1 cellular context compared by ENCODE assay signal in genomic region chr2:97743913-97744312, GRCh38.
TF ChIP-seq lines count a peak whose summit lies in the region.

No MANE protein-coding gene starts in this region.

TF ChIP-seq in HepG2, 621 proteins besides CTCF, POLR2A, EP300 and RAD21 (continued from another document and continues in another):
- TF ChIP-seq ZNF687 (CRISPR knock-in tag; IDR thresholded peaks at IDR 0.05), result peak; percentile 40
- TF ChIP-seq BATF2 (CRISPR knock-in tag; IDR thresholded peaks at IDR 0.05), result no peak
- no peak for TF ChIP-seq SMAD9 (CRISPR knock-in tag; IDR thresholded peaks at IDR 0.05)
- TF ChIP-seq TRIM24 (CRISPR knock-in tag; IDR thresholded peaks at IDR 0.05), result peak; percentile 53; the same call in 1 of the 2 replicates
- TF ChIP-seq FOXA3 (CRISPR knock-in tag; IDR thresholded peaks at IDR 0.05), result peak; percentile 36; the same call in 1 of the 2 replicates
- TF ChIP-seq ZNF180 (CRISPR knock-in tag; IDR thresholded peaks at IDR 0.05; ENCODE audit: borderline replicate concordance, low read depth), result no peak
- TF ChIP-seq FOSL2 (CRISPR knock-in tag; IDR thresholded peaks at IDR 0.05), result no peak
- no peak for TF ChIP-seq NAIF1 (CRISPR knock-in tag; IDR thresholded peaks at IDR 0.05; ENCODE audit: borderline replicate concordance)
- no peak for TF ChIP-seq ZNF775 (CRISPR knock-in tag; IDR thresholded peaks at IDR 0.05; ENCODE audit: borderline replicate concordance)
- TF ChIP-seq ZNF577 (CRISPR knock-in tag; IDR thresholded peaks at IDR 0.05; ENCODE audit: borderline replicate concordance, low read depth), result no peak
- no peak for TF ChIP-seq RNF2 (conservative IDR thresholded peaks at IDR 0.05; ENCODE audit: low read depth)
- TF ChIP-seq CCDC6 (CRISPR knock-in tag; IDR thresholded peaks at IDR 0.05), result no peak
- TF ChIP-seq TOPORS (CRISPR knock-in tag; IDR thresholded peaks at IDR 0.05), result no peak
- no peak for TF ChIP-seq KAT7 (CRISPR knock-in tag; IDR thresholded peaks at IDR 0.05; ENCODE audit: borderline replicate concordance)
- peak; percentile 41; the same call in 1 of the 2 replicates for TF ChIP-seq RARA (CRISPR knock-in tag; IDR thresholded peaks at IDR 0.05)
- 0 out of 2 replicates have a peak, but pooled peaks have one; percentile 31 for TF ChIP-seq TBX2 (CRISPR knock-in tag; IDR thresholded peaks at IDR 0.05; ENCODE audit: borderline replicate concordance)
- no peak for TF ChIP-seq JUN (CRISPR knock-in tag; IDR thresholded peaks at IDR 0.05)
- TF ChIP-seq RXRA (CRISPR knock-in tag; IDR thresholded peaks at IDR 0.05), result peak; percentile 45; the same call in 1 of the 2 replicates
- TF ChIP-seq NR2F2 (IDR thresholded peaks at IDR 0.05; ENCODE audit: borderline replicate concordance, low read depth), result no peak
- TF ChIP-seq ZNF7 (CRISPR knock-in tag; IDR thresholded peaks at IDR 0.05), result no peak
- TF ChIP-seq ZNF639 (CRISPR knock-in tag; conservative IDR thresholded peaks at IDR 0.05), result no peak
- TF ChIP-seq ATF4 (CRISPR knock-in tag; IDR thresholded peaks at IDR 0.05), result no peak
- no peak for TF ChIP-seq ZNF24 (IDR thresholded peaks at IDR 0.05)
- TF ChIP-seq CREBL2 (CRISPR knock-in tag; IDR thresholded peaks at IDR 0.05; ENCODE audit: borderline replicate concordance), result no peak
- no peak for TF ChIP-seq GABPA (IDR thresholded peaks at IDR 0.05; ENCODE audit: low read depth, low read length)
- TF ChIP-seq GABPA (CRISPR knock-in tag; IDR thresholded peaks at IDR 0.05; ENCODE audit: low read depth), result peak; percentile 70
- no peak for TF ChIP-seq ZBTB3 (CRISPR knock-in tag; IDR thresholded peaks at IDR 0.05; ENCODE audit: borderline replicate concordance, low read depth)
- no peak for TF ChIP-seq NFRKB (IDR thresholded peaks at IDR 0.05)
- 0 out of 2 replicates have a peak, but pooled peaks have one; percentile 25 for TF ChIP-seq PAXIP1 (CRISPR knock-in tag; conservative IDR thresholded peaks at IDR 0.05)
- TF ChIP-seq ZNF263 (CRISPR knock-in tag; IDR thresholded peaks at IDR 0.05), result peak; percentile 84
- TF ChIP-seq HNF4A (CRISPR knock-in tag; IDR thresholded peaks at IDR 0.05), result peak; percentile 80
- TF ChIP-seq MYC (CRISPR knock-in tag; IDR thresholded peaks at IDR 0.05; ENCODE audit: borderline replicate concordance), result no peak
- no peak for TF ChIP-seq NR2C2 (CRISPR knock-in tag; IDR thresholded peaks at IDR 0.05; ENCODE audit: borderline replicate concordance)
- 0 out of 2 replicates have a peak, but pooled peaks have one; percentile 45 for TF ChIP-seq THAP9 (CRISPR knock-in tag; IDR thresholded peaks at IDR 0.05; ENCODE audit: borderline replicate concordance)
- no peak for TF ChIP-seq ZEB1 (IDR thresholded peaks at IDR 0.05; ENCODE audit: insufficient replicate concordance, low read depth)
- no peak for TF ChIP-seq ZNF510 (CRISPR knock-in tag; IDR thresholded peaks at IDR 0.05; ENCODE audit: low read depth)
- TF ChIP-seq POLR2AphosphoS5 (IDR thresholded peaks at IDR 0.05; ENCODE audit: low read depth, low read length), result no peak
- peak; percentile 75 for TF ChIP-seq ZMYM4 (CRISPR knock-in tag; IDR thresholded peaks at IDR 0.05)
- no peak for TF ChIP-seq MTA3 (CRISPR knock-in tag; IDR thresholded peaks at IDR 0.05)
- no peak for TF ChIP-seq ZNF562 (CRISPR knock-in tag; IDR thresholded peaks at IDR 0.05; ENCODE audit: borderline replicate concordance)
- no peak for TF ChIP-seq MEIS1 (CRISPR knock-in tag; IDR thresholded peaks at IDR 0.05; ENCODE audit: borderline replicate concordance)
- no peak for TF ChIP-seq TMF1 (CRISPR knock-in tag; IDR thresholded peaks at IDR 0.05; ENCODE audit: low read depth)
- peak; percentile 40 for TF ChIP-seq ZMYM3 (CRISPR knock-in tag; IDR thresholded peaks at IDR 0.05)
- TF ChIP-seq DDIT3 (CRISPR knock-in tag; IDR thresholded peaks at IDR 0.05), result no peak
- TF ChIP-seq TEAD3 (CRISPR knock-in tag; optimal IDR thresholded peaks at IDR 0.05; ENCODE audit: borderline replicate concordance), result peak; percentile 31
- TF ChIP-seq HDAC1 (CRISPR knock-in tag; IDR thresholded peaks at IDR 0.05), result 0 out of 2 replicates have a peak, but pooled peaks have one; percentile 21
- no peak for TF ChIP-seq AHR (CRISPR knock-in tag; IDR thresholded peaks at IDR 0.05)
- TF ChIP-seq RAD51 (IDR thresholded peaks at IDR 0.05; ENCODE audit: borderline replicate concordance), result no peak
- peak; percentile 18; the same call in 1 of the 2 replicates for TF ChIP-seq DPF2 (CRISPR knock-in tag; IDR thresholded peaks at IDR 0.05; ENCODE audit: borderline replicate concordance, low read depth)
- TF ChIP-seq ZNF205 (CRISPR knock-in tag; IDR thresholded peaks at IDR 0.05), result no peak
- no peak for TF ChIP-seq ZNF709 (CRISPR knock-in tag; IDR thresholded peaks at IDR 0.05)
- TF ChIP-seq SNAI1 (CRISPR knock-in tag; IDR thresholded peaks at IDR 0.05; ENCODE audit: borderline replicate concordance), result no peak
- TF ChIP-seq ZNF274 (CRISPR knock-in tag; IDR thresholded peaks at IDR 0.05), result no peak
- TF ChIP-seq SIX1 (CRISPR knock-in tag; IDR thresholded peaks at IDR 0.05; ENCODE audit: borderline replicate concordance), result 0 out of 2 replicates have a peak, but pooled peaks have one; percentile 9
- TF ChIP-seq ZNF451 (CRISPR knock-in tag; IDR thresholded peaks at IDR 0.05), result no peak
- no peak for TF ChIP-seq ZNF282 (IDR thresholded peaks at IDR 0.05; ENCODE audit: partially characterized antibody)
- no peak for TF ChIP-seq ZSCAN20 (CRISPR knock-in tag; IDR thresholded peaks at IDR 0.05; ENCODE audit: borderline replicate concordance)
- no peak for TF ChIP-seq FOSL1 (CRISPR knock-in tag; IDR thresholded peaks at IDR 0.05; ENCODE audit: borderline replicate concordance)
- 0 out of 2 replicates have a peak, but pooled peaks have one; percentile 14 for TF ChIP-seq ZNF580 (CRISPR knock-in tag; IDR thresholded peaks at IDR 0.05; ENCODE audit: borderline replicate concordance, low read depth)
- TF ChIP-seq ZBTB42 (CRISPR knock-in tag; IDR thresholded peaks at IDR 0.05), result no peak
- TF ChIP-seq FOXA1 (IDR thresholded peaks at IDR 0.05), result no peak
- peak; percentile 47; the same call in 1 of the 2 replicates for TF ChIP-seq FOXA1 (CRISPR knock-in tag; IDR thresholded peaks at IDR 0.05)
- no peak for TF ChIP-seq CAMTA2 (CRISPR knock-in tag; IDR thresholded peaks at IDR 0.05; ENCODE audit: borderline replicate concordance)
- no peak for TF ChIP-seq ZNF34 (CRISPR knock-in tag; IDR thresholded peaks at IDR 0.05; ENCODE audit: borderline replicate concordance)
- no peak for TF ChIP-seq GLI4 (CRISPR knock-in tag; IDR thresholded peaks at IDR 0.05; ENCODE audit: borderline replicate concordance)
